Comparison of ENCODE assay signal across 1 cellular context in the genomic region with DNA sequence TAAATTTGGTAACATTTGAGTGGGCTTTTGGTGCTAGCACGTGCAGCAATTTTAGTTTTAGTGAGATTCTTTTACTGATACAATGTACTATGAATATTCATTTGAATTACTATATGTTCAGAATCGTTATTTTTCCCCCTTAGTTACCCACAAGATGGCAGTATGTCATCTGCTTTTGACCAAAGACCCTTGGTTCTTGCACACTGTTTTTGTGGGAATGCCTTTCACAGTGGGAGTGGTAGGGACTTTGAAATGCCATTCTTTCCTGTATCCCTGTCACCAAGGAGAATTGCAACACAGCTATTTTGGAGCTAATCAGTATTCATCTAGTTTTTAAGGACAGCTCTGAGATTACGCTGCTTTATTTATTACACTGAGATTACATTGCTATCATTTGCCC.
TF ChIP-seq lines count a peak whose summit lies in the region.

No MANE protein-coding gene starts in this region.

TF ChIP-seq in K562, 482 proteins besides CTCF, POLR2A, EP300 and RAD21 (continued from another document):
- TF ChIP-seq, protein P1, sequence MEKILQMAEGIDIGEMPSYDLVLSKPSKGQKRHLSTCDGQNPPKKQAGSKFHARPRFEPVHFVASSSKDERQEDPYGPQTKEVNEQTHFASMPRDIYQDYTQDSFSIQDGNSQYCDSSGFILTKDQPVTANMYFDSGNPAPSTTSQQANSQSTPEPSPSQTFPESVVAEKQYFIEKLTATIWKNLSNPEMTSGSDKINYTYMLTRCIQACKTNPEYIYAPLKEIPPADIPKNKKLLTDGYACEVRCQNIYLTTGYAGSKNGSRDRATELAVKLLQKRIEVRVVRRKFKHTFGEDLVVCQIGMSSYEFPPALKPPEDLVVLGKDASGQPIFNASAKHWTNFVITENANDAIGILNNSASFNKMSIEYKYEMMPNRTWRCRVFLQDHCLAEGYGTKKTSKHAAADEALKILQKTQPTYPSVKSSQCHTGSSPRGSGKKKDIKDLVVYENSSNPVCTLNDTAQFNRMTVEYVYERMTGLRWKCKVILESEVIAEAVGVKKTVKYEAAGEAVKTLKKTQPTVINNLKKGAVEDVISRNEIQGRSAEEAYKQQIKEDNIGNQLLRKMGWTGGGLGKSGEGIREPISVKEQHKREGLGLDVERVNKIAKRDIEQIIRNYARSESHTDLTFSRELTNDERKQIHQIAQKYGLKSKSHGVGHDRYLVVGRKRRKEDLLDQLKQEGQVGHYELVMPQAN (IDR thresholded peaks at IDR 0.05; ENCODE audit: borderline replicate concordance) = no peak
- TF ChIP-seq, protein P2, sequence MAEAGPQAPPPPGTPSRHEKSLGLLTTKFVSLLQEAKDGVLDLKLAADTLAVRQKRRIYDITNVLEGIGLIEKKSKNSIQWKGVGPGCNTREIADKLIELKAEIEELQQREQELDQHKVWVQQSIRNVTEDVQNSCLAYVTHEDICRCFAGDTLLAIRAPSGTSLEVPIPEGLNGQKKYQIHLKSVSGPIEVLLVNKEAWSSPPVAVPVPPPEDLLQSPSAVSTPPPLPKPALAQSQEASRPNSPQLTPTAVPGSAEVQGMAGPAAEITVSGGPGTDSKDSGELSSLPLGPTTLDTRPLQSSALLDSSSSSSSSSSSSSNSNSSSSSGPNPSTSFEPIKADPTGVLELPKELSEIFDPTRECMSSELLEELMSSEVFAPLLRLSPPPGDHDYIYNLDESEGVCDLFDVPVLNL (CRISPR knock-in tag; IDR thresholded peaks at IDR 0.05; ENCODE audit: low read depth) = no peak
- TF ChIP-seq, protein P3, sequence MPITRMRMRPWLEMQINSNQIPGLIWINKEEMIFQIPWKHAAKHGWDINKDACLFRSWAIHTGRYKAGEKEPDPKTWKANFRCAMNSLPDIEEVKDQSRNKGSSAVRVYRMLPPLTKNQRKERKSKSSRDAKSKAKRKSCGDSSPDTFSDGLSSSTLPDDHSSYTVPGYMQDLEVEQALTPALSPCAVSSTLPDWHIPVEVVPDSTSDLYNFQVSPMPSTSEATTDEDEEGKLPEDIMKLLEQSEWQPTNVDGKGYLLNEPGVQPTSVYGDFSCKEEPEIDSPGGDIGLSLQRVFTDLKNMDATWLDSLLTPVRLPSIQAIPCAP (CRISPR knock-in tag; IDR thresholded peaks at IDR 0.05; ENCODE audit: borderline replicate concordance) = no peak
- TF ChIP-seq ZFP36 (IDR thresholded peaks at IDR 0.05; ENCODE audit: low read depth, low read length, partially characterized antibody) = no peak
- TF ChIP-seq ESRRB (CRISPR knock-in tag; IDR thresholded peaks at IDR 0.05; ENCODE audit: borderline replicate concordance) = no peak
- no peak for TF ChIP-seq TCF7L2 (IDR thresholded peaks at IDR 0.05; ENCODE audit: low read depth, low read length)
- TF ChIP-seq SRF (CRISPR knock-in tag; IDR thresholded peaks at IDR 0.05) = no peak
- TF ChIP-seq, protein P4, sequence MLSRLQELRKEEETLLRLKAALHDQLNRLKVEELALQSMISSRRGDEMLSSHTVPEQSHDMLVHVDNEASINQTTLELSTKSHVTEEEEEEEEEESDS (CRISPR knock-in tag; IDR thresholded peaks at IDR 0.05) = no peak
- TF ChIP-seq ZNF830 (CRISPR knock-in tag; IDR thresholded peaks at IDR 0.05) = no peak
